7 cellular contexts compared by ENCODE assay signal in the genomic region with DNA sequence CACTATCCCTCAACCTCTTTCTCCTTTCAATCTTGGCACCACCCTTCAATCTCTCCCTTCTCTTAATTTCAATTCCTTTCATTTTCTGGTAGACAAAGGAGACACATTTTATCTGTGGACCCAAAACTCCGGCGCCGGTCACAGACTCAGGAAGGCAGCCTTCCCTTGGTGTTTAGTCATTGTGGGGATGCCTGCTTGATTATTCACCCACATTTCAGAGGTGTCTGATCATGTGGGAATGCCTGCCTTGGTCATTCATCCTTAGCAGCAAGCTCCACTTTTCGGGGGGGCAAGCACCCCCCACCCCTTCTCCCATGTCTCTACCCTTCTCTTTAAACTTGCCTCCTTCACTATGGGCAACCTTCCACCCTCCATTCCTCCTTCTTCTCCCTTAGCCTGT.
DNase-seq lines count a peak whose midpoint lies in the region; TF ChIP-seq lines count a peak whose summit lies in the region.
"Not testable (repeated sequence)": the region's sequence is repeated elsewhere in the genome, so short reads cannot be mapped to it uniquely, and the experiment has no call there.

No MANE protein-coding gene starts in this region.

- H3K36me3 Mint-ChIP-seq in chondrocyte (ENCODE audit: low read depth) = not testable (repeated sequence)

- DNase-seq in EH (ENCODE audit: low read depth) (peak; percentile 84), HS-27A (ENCODE audit: low read depth) (peak; percentile 65), RPMI7951 (ENCODE audit: low read depth) (peak; percentile 74), amniotic stem cell (lab: John Stamatoyannopoulos, UW) (peak; percentile 7), fibroblast of the aortic adventitia (ENCODE audit: low read depth) (peak; percentile 18), myocyte (ENCODE audit: low read depth) (peak; percentile 40)
- not testable (repeated sequence) for DNase-seq in chondrocyte (ENCODE audit: low spot score)

- not testable (repeated sequence) for H3K4me3 Mint-ChIP-seq in chondrocyte (ENCODE audit: unreplicated experiment)

- not testable (repeated sequence) for H3K4me1 Mint-ChIP-seq in chondrocyte (ENCODE audit: low read depth)

- H3K27me3 Mint-ChIP-seq in chondrocyte (ENCODE audit: low read depth) = not testable (repeated sequence)

- not testable (repeated sequence) for H3K4me3 ChIP-seq in fibroblast of the aortic adventitia (ENCODE audit: low read depth, low read length)

- peak overlapping the region; percentile 67 for H3K27ac Mint-ChIP-seq in chondrocyte (ENCODE audit: unreplicated experiment)

- not testable (repeated sequence) for TF ChIP-seq CTCF in chondrocyte (IDR thresholded peaks at IDR 0.05); fibroblast of the aortic adventitia (IDR thresholded peaks at IDR 0.05; ENCODE audit: insufficient read depth, low read length)

- H3K9me3 Mint-ChIP-seq in chondrocyte (ENCODE audit: low read depth) = peaks cover 22% of the 10 kb centered on the region
